ENCODE assay signal across 22 cellular contexts in the genomic region with DNA sequence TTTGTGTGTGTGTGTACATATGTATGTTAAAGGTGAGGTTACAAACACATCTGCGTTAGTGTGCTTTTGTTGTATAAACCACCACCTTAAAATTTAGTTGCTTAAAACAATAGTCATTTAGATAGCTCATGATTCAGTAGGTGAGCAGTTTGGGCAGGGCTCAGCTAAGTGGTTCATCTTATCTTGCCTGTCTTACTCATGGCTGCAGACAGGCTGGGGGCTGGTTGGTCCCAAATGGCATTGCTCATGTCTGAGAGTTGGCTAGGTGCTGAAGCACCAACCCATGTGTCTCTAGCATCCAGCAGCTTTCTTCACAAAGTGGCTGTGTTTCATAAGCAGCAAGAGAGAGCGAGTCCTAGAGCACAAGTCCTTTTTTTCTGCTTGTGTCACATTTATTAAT.
DNase-seq lines count a peak whose midpoint lies in the region; FAIRE-seq and TF ChIP-seq lines count a peak whose summit lies in the region.
"Had no signal": no experiment of that assay in that cellular context is flagged by ENCODE, and none has a peak within 500 bp of the region (broad histone marks: within the 10 kb centered on the region; RNA-seq: fewer than 3 reads in every experiment).

No MANE protein-coding gene starts in this region.

- WGBS in testis, 2 donors = 93 to 100% methylated on average over 2 of the region's 2 CpGs

- H3K27ac ChIP-seq in parathyroid adenoma = peak overlapping the region; percentile 82
- H3K27ac ChIP-seq in testis = no peak overlapping the region
- H3K27ac ChIP-seq: cardiac muscle cell, Peyer's patch had no signal

- POLR2A ChIA-PET in GM10248 (lab: Yijun Ruan, JAX) = no interaction called here

- no peak overlapping the region for H3K4me2 ChIP-seq in parathyroid adenoma (ENCODE audit: low read length)

- no peak for TF ChIP-seq CTCF in chondrocyte (IDR thresholded peaks at IDR 0.05)
- TF ChIP-seq CTCF in parathyroid adenoma (IDR thresholded peaks at IDR 0.05) = no peak
- TF ChIP-seq CTCF in GM10248 (IDR thresholded peaks at IDR 0.05; ENCODE audit: control extremely low read depth, extremely low read depth, low read depth, missing control alignments) = no peak
- no peak for TF ChIP-seq CTCF in testis (IDR thresholded peaks at IDR 0.05)

- no peaks in the 10 kb centered on the region for H3K27me3 Mint-ChIP-seq in activated T-cell treated with anti-CD3 and anti-CD28 coated beads, Interleukin-2, amount 50 U/mL, for 24 hours
- no peaks in the 10 kb centered on the region for H3K27me3 Mint-ChIP-seq in chondrocyte (ENCODE audit: low read depth)
- H3K27me3 Mint-ChIP-seq: activated naive CD4-positive, alpha-beta T cell treated with anti-CD3 and anti-CD28 coated beads, Interleukin-2, amount 10 ng/mL, durations not matched to agents 7 days and 5 days; stimulated activated naive CD8-positive, alpha-beta T cell treated with anti-CD3 and anti-CD28 coated beads, Interleukin-15, Interleukin-2, amounts not matched to agents 100 ng/mL and 50 ng/mL, for 24 hours had no signal

- H3K4me1 Mint-ChIP-seq in activated T-cell treated with anti-CD3 and anti-CD28 coated beads, Interleukin-2, amount 50 U/mL, for 24 hours (ENCODE audit: low read depth) = peaks cover 12% of the 10 kb centered on the region
- peaks cover 14% of the 10 kb centered on the region for H3K4me1 Mint-ChIP-seq in chondrocyte (ENCODE audit: low read depth)
- H3K4me1 Mint-ChIP-seq: activated naive CD4-positive, alpha-beta T cell treated with anti-CD3 and anti-CD28 coated beads, Interleukin-2, amount 10 ng/mL, durations not matched to agents 7 days and 5 days had no signal

- H3K4me1 ChIP-seq in parathyroid adenoma (peaks cover 21% of the 10 kb centered on the region), testis (no peaks in the 10 kb centered on the region)
- H3K4me1 ChIP-seq: Peyer's patch had no signal

- H3K9me3 Mint-ChIP-seq in activated T-cell treated with anti-CD3 and anti-CD28 coated beads, Interleukin-2, amount 50 U/mL, for 24 hours = no peaks in the 10 kb centered on the region
- H3K9me3 Mint-ChIP-seq in chondrocyte (ENCODE audit: low read depth) = no peaks in the 10 kb centered on the region
- H3K9me3 Mint-ChIP-seq: activated naive CD4-positive, alpha-beta T cell treated with anti-CD3 and anti-CD28 coated beads, Interleukin-2, amount 10 ng/mL, durations not matched to agents 7 days and 5 days; endodermal cell; stimulated activated naive CD8-positive, alpha-beta T cell treated with anti-CD3 and anti-CD28 coated beads, Interleukin-15, Interleukin-2, amounts not matched to agents 100 ng/mL and 50 ng/mL, for 24 hours had no signal

- no peak overlapping the region for H3K9ac ChIP-seq in parathyroid adenoma

- DNase-seq in activated T-cell treated with anti-CD3 and anti-CD28 coated beads, Interleukin-2, amount 50 U/mL, for 24 hours = no peak
- DNase-seq in activated T-cell treated with anti-CD3 and anti-CD28 coated beads for 4 hours = no peak
- no peak for DNase-seq in GM12891 (ENCODE audit: insufficient read length, low spot score)
- no peak for DNase-seq in chondrocyte (ENCODE audit: low spot score)
- no peak for DNase-seq in CD1c-positive myeloid dendritic cell (ENCODE audit: extremely low spot score)
- DNase-seq in GM10248 (ENCODE audit: extremely low spot score) = no peak
- no peak for DNase-seq in testis
- DNase-seq: activated naive CD4-positive, alpha-beta T cell treated with anti-CD3 and anti-CD28 coated beads, Interleukin-2, amount 10 ng/mL, durations not matched to agents 7 days and 5 days; endodermal cell; NCI-H1092 treated with DMSO at 0.1 percent for 48 hours; NCI-H82; Peyer's patch; posterior cingulate gyrus had no signal

- H3K36me3 ChIP-seq in parathyroid adenoma (ENCODE audit: control insufficient read depth, insufficient read depth, low read length) (no peaks in the 10 kb centered on the region), testis (ENCODE audit: low read depth, missing control alignments) (no peaks in the 10 kb centered on the region)

- FAIRE-seq in GM12891 (lab: Jason Lieb, UNC) = peak; percentile 50
- FAIRE-seq: D721Med, frontal cortex, G401.6, GM12892, TTC549, urothelium cell line had no signal

- H3K4me3 ChIP-seq in parathyroid adenoma (ENCODE audit: low read depth, low read length) = no peak overlapping the region
- no peak overlapping the region for H3K4me3 ChIP-seq in testis
- H3K4me3 ChIP-seq: cardiac muscle cell, Peyer's patch had no signal

- no peak overlapping the region for H2AFZ ChIP-seq in parathyroid adenoma

- H3K4me3 Mint-ChIP-seq in activated T-cell treated with anti-CD3 and anti-CD28 coated beads, Interleukin-2, amount 50 U/mL, for 24 hours = no peak overlapping the region
- H3K4me3 Mint-ChIP-seq in chondrocyte (ENCODE audit: unreplicated experiment) = no peak overlapping the region
- H3K4me3 Mint-ChIP-seq: activated naive CD4-positive, alpha-beta T cell treated with anti-CD3 and anti-CD28 coated beads, Interleukin-2, amount 10 ng/mL, durations not matched to agents 7 days and 5 days; endodermal cell; stimulated activated naive CD8-positive, alpha-beta T cell treated with anti-CD3 and anti-CD28 coated beads, Interleukin-15, Interleukin-2, amounts not matched to agents 100 ng/mL and 50 ng/mL, for 24 hours had no signal

- no peaks in the 10 kb centered on the region for H3K79me2 ChIP-seq in parathyroid adenoma

- H3K9me3 ChIP-seq in parathyroid adenoma (ENCODE audit: control insufficient read depth, low read length) = no peaks in the 10 kb centered on the region
- H3K9me3 ChIP-seq in testis = no peaks in the 10 kb centered on the region
- H3K9me3 ChIP-seq: Peyer's patch had no signal

- TF ChIP-seq POLR2A in GM12891 (IDR thresholded peaks at IDR 0.05; ENCODE audit: low read depth, low read length) (no peak), testis (IDR thresholded peaks at IDR 0.05) (no peak)

- H3K27me3 ChIP-seq in parathyroid adenoma (ENCODE audit: control insufficient read depth, insufficient read depth, low read length) (no peaks in the 10 kb centered on the region), testis (no peaks in the 10 kb centered on the region)
- H3K27me3 ChIP-seq: cardiac muscle cell, Peyer's patch had no signal

- H3K36me3 Mint-ChIP-seq in activated T-cell treated with anti-CD3 and anti-CD28 coated beads, Interleukin-2, amount 50 U/mL, for 24 hours (ENCODE audit: low read depth) = peaks cover 94% of the 10 kb centered on the region
- H3K36me3 Mint-ChIP-seq in chondrocyte (ENCODE audit: low read depth) = peaks cover 46% of the 10 kb centered on the region

- CTCF ChIA-PET in GM10248 (lab: Yijun Ruan, JAX) = interaction anchor here (1.3 to 1.4 kb wide), 2 partner anchors 15 to 243 kb away, joined by 5 to 6 read pairs; no protein-coding TSS in a partner anchor

- H3K27ac Mint-ChIP-seq in activated T-cell treated with anti-CD3 and anti-CD28 coated beads, Interleukin-2, amount 50 U/mL, for 24 hours = peak overlapping the region; percentile 31
- H3K27ac Mint-ChIP-seq in chondrocyte (ENCODE audit: unreplicated experiment) = peak overlapping the region; percentile 34
- H3K27ac Mint-ChIP-seq: endodermal cell; stimulated activated naive CD8-positive, alpha-beta T cell treated with anti-CD3 and anti-CD28 coated beads, Interleukin-15, Interleukin-2, amounts not matched to agents 100 ng/mL and 50 ng/mL, for 24 hours had no signal

- intact Hi-C loops in testis (cut with DNase I; ENCODE audit: low total_unique reads) = no loop called here

TF ChIP-seq in GM12891, 5 proteins besides CTCF, POLR2A, EP300 and RAD21:
- TF ChIP-seq POU2F2 (IDR thresholded peaks at IDR 0.05; ENCODE audit: low read depth, low read length) = no peak
- no peak for TF ChIP-seq POLR2AphosphoS5 (IDR thresholded peaks at IDR 0.05; ENCODE audit: low read depth, low read length)
- no peak for TF ChIP-seq SPI1 (IDR thresholded peaks at IDR 0.05; ENCODE audit: low read depth, low read length)
- TF ChIP-seq PAX5 (IDR thresholded peaks at IDR 0.05; ENCODE audit: insufficient read depth, low read length, severe bottlenecking) = no peak
- TF ChIP-seq TAF1 (IDR thresholded peaks at IDR 0.05; ENCODE audit: low read depth, low read length) = no peak
